ENCODE assay signal across 9 cellular contexts in genomic region chr3:129560269-129560787, GRCh38. TPM values are rescaled to one million over a fixed set of nuclear protein-coding genes. Genes with fewer than 3 reads are reported as not detected.
DNase-seq lines count a peak whose midpoint lies in the region; ATAC-seq and TF ChIP-seq lines count a peak whose summit lies in the region.
"Had no signal": no experiment of that assay in that cellular context is flagged by ENCODE, and none has a peak within 500 bp of the region (broad histone marks: within the 10 kb centered on the region; RNA-seq: fewer than 3 reads in every experiment).

No MANE protein-coding gene starts in this region.

- H3K4me1 Mint-ChIP-seq in chondrocyte (ENCODE audit: low read depth), result peaks cover 69% of the 10 kb centered on the region
- H3K4me1 Mint-ChIP-seq in memory B cell, result peaks cover 4% of the 10 kb centered on the region
- H3K4me1 Mint-ChIP-seq in activated CD4-positive, alpha-beta T cell treated with anti-CD3 and anti-CD28 coated beads, Interleukin-2, amount 10 ng/mL, durations not matched to agents 7 days and 5 days, result peaks cover 2% of the 10 kb centered on the region

- peaks cover 28% of the 10 kb centered on the region for H3K36me3 Mint-ChIP-seq in chondrocyte (ENCODE audit: low read depth)
- H3K36me3 Mint-ChIP-seq in memory B cell, result peaks cover 1% of the 10 kb centered on the region
- H3K36me3 Mint-ChIP-seq in activated CD4-positive, alpha-beta T cell treated with anti-CD3 and anti-CD28 coated beads, Interleukin-2, amount 10 ng/mL, durations not matched to agents 7 days and 5 days (ENCODE audit: low read depth), result no peaks in the 10 kb centered on the region
- H3K36me3 Mint-ChIP-seq: activated naive CD8-positive, alpha-beta T cell had no signal

- TF ChIP-seq POLR2A in transverse colon (IDR thresholded peaks at IDR 0.05), result no peak

- no peaks in the 10 kb centered on the region for H3K9me3 ChIP-seq in transverse colon

- H3K27me3 Mint-ChIP-seq in chondrocyte (ENCODE audit: low read depth), result no peaks in the 10 kb centered on the region
- H3K27me3 Mint-ChIP-seq in memory B cell, result no peaks in the 10 kb centered on the region
- no peaks in the 10 kb centered on the region for H3K27me3 Mint-ChIP-seq in activated CD4-positive, alpha-beta T cell treated with anti-CD3 and anti-CD28 coated beads, Interleukin-2, amount 10 ng/mL, durations not matched to agents 7 days and 5 days
- H3K27me3 Mint-ChIP-seq: activated naive CD8-positive, alpha-beta T cell had no signal

- WGBS in transverse colon (ENCODE audit: low coverage in 1 of 2), 2 donors, result 0 to 63% methylated on average over 1 to 16 of the region's 16 CpGs

- H3K4me3 ChIP-seq in transverse colon, result no peak overlapping the region

- no peak for TF ChIP-seq CTCF in chondrocyte (IDR thresholded peaks at IDR 0.05)
- no peak for TF ChIP-seq CTCF in transverse colon (IDR thresholded peaks at IDR 0.05)

- in situ Hi-C loops in transverse colon (cut with MboI; ENCODE audit: low pct_ligation_motif_present in 1 of 4, low pct_unique_long_range_greater_than_20kb in 1 of 4, low sequenced_read_pairs in 3 of 4), result no loop called here

- peaks cover 10 to 44% (median 25%) of the 10 kb centered on the region in 4 donors for H3K4me1 ChIP-seq in transverse colon

- intact Hi-C loops in transverse colon (cut with DNase I; ENCODE audit: low total_unique reads), result no loop called here

- no peaks in the 10 kb centered on the region for H3K27me3 ChIP-seq in transverse colon

- no peak for TF ChIP-seq EP300 in transverse colon (IDR thresholded peaks at IDR 0.05; ENCODE audit: low read depth)

- H3K9me3 Mint-ChIP-seq in chondrocyte (ENCODE audit: low read depth) (no peaks in the 10 kb centered on the region), memory B cell (no peaks in the 10 kb centered on the region)
- no peaks in the 10 kb centered on the region for H3K9me3 Mint-ChIP-seq in activated CD4-positive, alpha-beta T cell treated with anti-CD3 and anti-CD28 coated beads, Interleukin-2, amount 10 ng/mL, durations not matched to agents 7 days and 5 days

- DNase-seq in HK-2 (ENCODE audit: unreplicated experiment) (peak; percentile 50), chondrocyte (ENCODE audit: low spot score) (no peak), memory B cell (ENCODE audit: low spot score in 2 of 2) (no peak), transverse colon (no peak), NCI-H187 (lab: John Stamatoyannopoulos, UW) (no peak)
- DNase-seq in activated CD4-positive, alpha-beta T cell treated with anti-CD3 and anti-CD28 coated beads, Interleukin-2, amount 10 ng/mL, durations not matched to agents 7 days and 5 days, result no peak
- DNase-seq: NCI-H2081 had no signal

- POLR2A ChIA-PET in activated CD4-positive, alpha-beta T cell treated with anti-CD3 and anti-CD28 coated beads, Interleukin-2, amount 10 ng/mL, durations not matched to agents 7 days and 5 days (lab: Charles Lee), result no interaction called here

- H3K27ac Mint-ChIP-seq in chondrocyte (ENCODE audit: unreplicated experiment) (peak overlapping the region; percentile 97), memory B cell (peak overlapping the region; percentile 1)
- no peak overlapping the region for H3K27ac Mint-ChIP-seq in activated CD4-positive, alpha-beta T cell treated with anti-CD3 and anti-CD28 coated beads, Interleukin-2, amount 10 ng/mL, durations not matched to agents 7 days and 5 days
- H3K27ac Mint-ChIP-seq: activated naive CD8-positive, alpha-beta T cell had no signal

- no peak for ATAC-seq in memory B cell (ENCODE audit: low read depth)
- no peak for ATAC-seq in HG02642 (IDR thresholded peaks at IDR 0.05; ENCODE audit: poor library complexity, unreplicated experiment)

- CTCF ChIA-PET in activated CD4-positive, alpha-beta T cell treated with anti-CD3 and anti-CD28 coated beads, Interleukin-2, amount 10 ng/mL, durations not matched to agents 7 days and 5 days (lab: Charles Lee), result interaction anchor here (0.6 kb wide), 1 partner anchor 359 kb away, joined by 5 read pairs; no protein-coding TSS in a partner anchor

- H3K36me3 ChIP-seq in transverse colon, result no peaks in the 10 kb centered on the region

- H3K4me3 Mint-ChIP-seq in chondrocyte (ENCODE audit: unreplicated experiment) (peak overlapping the region; percentile 63), memory B cell (no peak overlapping the region)
- H3K4me3 Mint-ChIP-seq in activated CD4-positive, alpha-beta T cell treated with anti-CD3 and anti-CD28 coated beads, Interleukin-2, amount 10 ng/mL, durations not matched to agents 7 days and 5 days, result no peak overlapping the region
- H3K4me3 Mint-ChIP-seq: activated naive CD8-positive, alpha-beta T cell had no signal

- H3K27ac ChIP-seq in transverse colon, result peak overlapping the region; percentile 80 to 88 (median 84)

RNA-seq across cellular contexts. Expression of gene H1-8, which starts 17.4 kb away (rescaled TPM):
- total RNA-seq in chondrocyte, result not detected in 3 replicates
- not detected for total RNA-seq in transverse colon
- total RNA-seq in activated CD4-positive, alpha-beta T cell treated with anti-CD3 and anti-CD28 coated beads, Interleukin-2, amount 10 ng/mL, durations not matched to agents 7 days and 5 days, result not detected

RNA-seq across cellular contexts. Expression of gene RHO, which starts 31.9 kb away (rescaled TPM):
- total RNA-seq in chondrocyte (not detected in 3 replicates), transverse colon (not detected)
- not detected for total RNA-seq in activated CD4-positive, alpha-beta T cell treated with anti-CD3 and anti-CD28 coated beads, Interleukin-2, amount 10 ng/mL, durations not matched to agents 7 days and 5 days

RNA-seq across cellular contexts. Expression of gene PLXND1, which starts 46.1 kb away (rescaled TPM):
- 267 to 284 TPM (median 270 TPM) in 3 replicates for total RNA-seq in chondrocyte
- 10 to 100 TPM; 26.4 to 71.8 (median 35.8) TPM for total RNA-seq in transverse colon
- total RNA-seq in activated CD4-positive, alpha-beta T cell treated with anti-CD3 and anti-CD28 coated beads, Interleukin-2, amount 10 ng/mL, durations not matched to agents 7 days and 5 days, result 1 to 10 TPM; 1.2 to 1.4 TPM

Comparison
In these comparisons a context has a peak if more than half of its experiments do, and no peak if none do; other contexts are left out.
1. RNA of gene PLXND1, which starts 46.1 kb away (total RNA-seq): 267 to 284 TPM in chondrocyte and 26.4 to 71.8 TPM in transverse colon; 1.2 to 1.4 TPM in activated CD4-positive, alpha-beta T cell treated with anti-CD3 and anti-CD28 coated beads, Interleukin-2, amount 10 ng/mL, durations not matched to agents 7 days and 5 days; every median in the first group is over 10 times any median in the second.